ENCODE assay signal across 31 cellular contexts in the genomic region with DNA sequence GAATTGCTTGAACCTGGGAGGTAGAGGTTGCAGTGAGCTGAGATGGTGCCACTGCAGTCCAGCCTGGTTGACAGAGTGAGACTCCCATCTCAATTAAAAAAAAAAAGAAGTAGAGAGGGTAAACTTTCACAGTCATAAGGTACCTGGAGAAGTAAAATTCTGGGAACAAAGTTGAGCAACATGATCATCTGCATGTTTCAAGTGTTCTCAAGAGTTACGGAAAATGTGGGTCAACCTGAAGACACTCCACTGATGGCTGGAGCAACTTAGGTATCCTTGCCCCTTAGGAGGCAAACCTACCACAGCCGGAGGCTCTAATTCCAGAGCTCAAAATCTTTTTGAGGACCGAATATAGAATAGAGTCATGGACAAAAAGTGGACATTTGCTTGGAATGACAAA.
DNase-seq lines count a peak whose midpoint lies in the region; ATAC-seq and TF ChIP-seq lines count a peak whose summit lies in the region.
"Had no signal": no experiment of that assay in that cellular context is flagged by ENCODE, and none has a peak within 500 bp of the region (broad histone marks: within the 10 kb centered on the region; RNA-seq: fewer than 3 reads in every experiment).

No MANE protein-coding gene starts in this region.

- H3K36me3 ChIP-seq in left lung (no peaks in the 10 kb centered on the region), thyroid gland (no peaks in the 10 kb centered on the region), upper lobe of right lung (no peaks in the 10 kb centered on the region)
- H3K36me3 ChIP-seq: BE2C; BLaER1; BLaER1 treated with 17β-estradiol and CSF1 and Interleukin-3, amounts not matched to agents 10 nM and 100 nM had no signal

- intact Hi-C loops in left lung (cut with DNase I): no loop called here
- intact Hi-C loops in thyroid gland (cut with DNase I): no loop called here
- intact Hi-C loops in upper lobe of right lung (cut with DNase I): no loop called here

- H3K27ac ChIP-seq in left lung (no peak overlapping the region), thyroid gland (peak overlapping the region; percentile 11 to 24 (median 18)), upper lobe of right lung (no peak overlapping the region)
- H3K27ac ChIP-seq: 22Rv1; A549; BLaER1; BLaER1 treated with 17β-estradiol and CSF1 and Interleukin-3, amounts not matched to agents 10 nM and 100 nM; C4-2B had no signal

- no peaks in the 10 kb centered on the region for H3K27me3 ChIP-seq in left lung
- no peaks in the 10 kb centered on the region for H3K27me3 ChIP-seq in thyroid gland
- H3K27me3 ChIP-seq in upper lobe of right lung: no peaks in the 10 kb centered on the region
- H3K27me3 ChIP-seq: BE2C; BLaER1; BLaER1 treated with 17β-estradiol and CSF1 and Interleukin-3, amounts not matched to agents 10 nM and 100 nM had no signal

- TF ChIP-seq CTCF in left lung (IDR thresholded peaks at IDR 0.05) (no peak), thyroid gland (IDR thresholded peaks at IDR 0.05) (no peak), upper lobe of right lung (IDR thresholded peaks at IDR 0.05) (no peak)

- WGBS in thyroid gland, 2 donors: 85 to 88% methylated on average over 3 of the region's 3 CpGs

- peak; percentile 30 for ATAC-seq in left lung
- peak; percentile 51 for ATAC-seq in upper lobe of right lung
- ATAC-seq: A549; CD8-positive, alpha-beta T cell had no signal

- no peak for TF ChIP-seq POLR2A in thyroid gland (IDR thresholded peaks at IDR 0.05)

- H3K9me3 ChIP-seq in left lung: no peaks in the 10 kb centered on the region
- H3K9me3 ChIP-seq in thyroid gland: no peaks in the 10 kb centered on the region
- no peaks in the 10 kb centered on the region for H3K9me3 ChIP-seq in upper lobe of right lung
- H3K9me3 ChIP-seq: A549; BE2C; BLaER1 treated with 17β-estradiol and CSF1 and Interleukin-3, amounts not matched to agents 10 nM and 100 nM; Caco-2 had no signal

- H3K4me1 ChIP-seq in left lung (peaks cover 0 to 8% of the 10 kb centered on the region in 2 donors), thyroid gland (peaks cover 22 to 54% of the 10 kb centered on the region in 2 donors), upper lobe of right lung (peaks cover 7% of the 10 kb centered on the region)
- H3K4me1 ChIP-seq: A549, BE2C had no signal

- H3K4me3 ChIP-seq in left lung (no peak overlapping the region), thyroid gland (replicated peaks in 1 of 3) (no peak overlapping the region), upper lobe of right lung (no peak overlapping the region)
- H3K4me3 ChIP-seq: A549; BLaER1; BLaER1 treated with 17β-estradiol and CSF1 and Interleukin-3, amounts not matched to agents 10 nM and 100 nM had no signal

- no peak for DNase-seq in left lung
- no peak for DNase-seq in thyroid gland
- DNase-seq in upper lobe of right lung: no peak
- DNase-seq in stimulated activated CD4-positive, alpha-beta T cell treated with anti-CD3 and anti-CD28 coated beads, Interleukin-4, amount 100 ng/mL, for 4 hours: no peak
- no peak for DNase-seq in NCI-H345 (lab: John Stamatoyannopoulos, UW)
- DNase-seq in stimulated activated CD4-positive, alpha-beta T cell treated with anti-CD3 and anti-CD28 coated beads, Interleukin-1b, Interleukin-23, amount 100 ng/mL, for 48 hours: no peak
- DNase-seq: 8988T; ACHN; AML-193; BE2C; C1 segment of cervical spinal cord; Caco-2; Calu3; CD4-positive, alpha-beta memory T cell; CD4-positive, alpha-beta T cell; CD4-positive, CD25-positive, alpha-beta regulatory T cell; CD8-positive, alpha-beta memory T cell; CD8-positive, alpha-beta T cell; COR-L47; DMS 273 treated with DMSO at 0.1 percent for 48 hours; DMS153; DMS53; DMS79; DMS79 treated with DMSO at 0.1 percent for 48 hours; DND-41; EL had no signal

Comparison
In these comparisons a context has a peak if more than half of its experiments do, and no peak if none do; other contexts are left out.
1. H3K27ac ChIP-seq: peak in thyroid gland (3 of 3); none in left lung (0 of 2) and upper lobe of right lung (single experiment).